In genomic region chr3:146540978-146541377, GRCh38 we compare ENCODE assay signal across 15 cellular contexts. TPM values are rescaled to one million over a fixed set of nuclear protein-coding genes. Genes with fewer than 3 reads are reported as not detected.
DNase-seq lines count a peak whose midpoint lies in the region; TF ChIP-seq lines count a peak whose summit lies in the region.
"Had no signal": no experiment of that assay in that cellular context is flagged by ENCODE, and none has a peak within 500 bp of the region (broad histone marks: within the 10 kb centered on the region; RNA-seq: fewer than 3 reads in every experiment).

No MANE protein-coding gene starts in this region.

- TF ChIP-seq POLR2A in esophagus muscularis mucosa (IDR thresholded peaks at IDR 0.05; ENCODE audit: low read depth) (no peak), lower leg skin (IDR thresholded peaks at IDR 0.05) (no peak)

- no peaks in the 10 kb centered on the region for H3K9me2 ChIP-seq in MM.1S (replicated peaks; ENCODE audit: insufficient read depth, low read length)

- H3K4me1 ChIP-seq in MM.1S (ENCODE audit: low read length) (peaks cover 39% of the 10 kb centered on the region), esophagus muscularis mucosa (peaks cover 31 to 76% (median 67%) of the 10 kb centered on the region in 4 donors), skeletal muscle satellite cell (ENCODE audit: control insufficient read depth, insufficient read depth, low read length) (peaks cover 27% of the 10 kb centered on the region)

- no peaks in the 10 kb centered on the region for H3K27me3 Mint-ChIP-seq in T-helper 1 cell treated with Interleukin-12 subunit alpha and Interleukin-12 subunit beta and Interleukin-4 antibody, amounts not matched to agents 30 μg/mL and 1 μg/mL, for 36 hours (ENCODE audit: low read depth)
- H3K27me3 Mint-ChIP-seq: IgD-negative memory B cell had no signal

- no peak for DNase-seq in T-helper 1 cell
- no peak for DNase-seq in MM.1S
- DNase-seq in esophagus muscularis mucosa (ENCODE audit: extremely low spot score), result no peak
- DNase-seq in lower leg skin (ENCODE audit: low spot score in 2 of 2), result no peak
- DNase-seq in SHP77 treated with DMSO at 0.1 percent for 48 hours (lab: John Stamatoyannopoulos, UW), result no peak
- DNase-seq in central memory CD4-positive, alpha-beta T cell, result no peak
- DNase-seq: 8988T, DMS153, NCI-H1694 treated with DMSO at 0.1 percent for 48 hours, posterior cingulate gyrus, substantia nigra had no signal

- peak overlapping the region; percentile 50 for H3K4me2 ChIP-seq in MM.1S (ENCODE audit: low read depth, low read length)
- peak overlapping the region; percentile 93 for H3K4me2 ChIP-seq in skeletal muscle satellite cell (ENCODE audit: low read length)

- H3K9ac ChIP-seq in MM.1S (ENCODE audit: low read length) (no peak overlapping the region), skeletal muscle satellite cell (ENCODE audit: low read depth, low read length) (no peak overlapping the region)

- H2AFZ ChIP-seq in MM.1S (ENCODE audit: low read length), result no peak overlapping the region

- H3K27me3 ChIP-seq in MM.1S (replicated peaks; ENCODE audit: insufficient read depth, low read length), result no peaks in the 10 kb centered on the region
- H3K27me3 ChIP-seq in esophagus muscularis mucosa, result no peaks in the 10 kb centered on the region
- no peaks in the 10 kb centered on the region for H3K27me3 ChIP-seq in skeletal muscle satellite cell (ENCODE audit: control insufficient read depth, insufficient read depth, low read length)

- H3K36me3 ChIP-seq in MM.1S (replicated peaks; ENCODE audit: insufficient read depth, low read length), result 0 out of 2 replicates have a peak, but pooled peaks cover 3% of the 10 kb centered on the region
- no peaks in the 10 kb centered on the region for H3K36me3 ChIP-seq in esophagus muscularis mucosa
- H3K36me3 ChIP-seq in skeletal muscle satellite cell (ENCODE audit: insufficient read depth, low read length), result no peaks in the 10 kb centered on the region

- peaks cover 59% of the 10 kb centered on the region for H3K4me1 Mint-ChIP-seq in T-helper 1 cell treated with Interleukin-12 subunit alpha and Interleukin-12 subunit beta and Interleukin-4 antibody, amounts not matched to agents 30 μg/mL and 1 μg/mL, for 36 hours (ENCODE audit: low read depth)

- TF ChIP-seq EP300 in esophagus muscularis mucosa (IDR thresholded peaks at IDR 0.05), result no peak

- H3K36me3 Mint-ChIP-seq in T-helper 1 cell treated with Interleukin-12 subunit alpha and Interleukin-12 subunit beta and Interleukin-4 antibody, amounts not matched to agents 30 μg/mL and 1 μg/mL, for 36 hours (ENCODE audit: low read depth), result peaks cover 40% of the 10 kb centered on the region

- peak overlapping the region; percentile 97 for H3K4me3 Mint-ChIP-seq in T-helper 1 cell treated with Interleukin-12 subunit alpha and Interleukin-12 subunit beta and Interleukin-4 antibody, amounts not matched to agents 30 μg/mL and 1 μg/mL, for 36 hours

- H3F3A ChIP-seq in MM.1S (ENCODE audit: insufficient read depth, low read length), result peaks cover 24% of the 10 kb centered on the region

- no peaks in the 10 kb centered on the region for H3K9me3 Mint-ChIP-seq in T-helper 1 cell treated with Interleukin-12 subunit alpha and Interleukin-12 subunit beta and Interleukin-4 antibody, amounts not matched to agents 30 μg/mL and 1 μg/mL, for 36 hours
- H3K9me3 Mint-ChIP-seq: IgD-negative memory B cell had no signal

- TF ChIP-seq CTCF in MM.1S (IDR thresholded peaks at IDR 0.05; ENCODE audit: low read length), result no peak
- TF ChIP-seq CTCF in esophagus muscularis mucosa (IDR thresholded peaks at IDR 0.05), result no peak
- TF ChIP-seq CTCF in lower leg skin (IDR thresholded peaks at IDR 0.05), result no peak

- peak overlapping the region; percentile 34; the same call in 1 of the 2 replicates for H3K27ac ChIP-seq in MM.1S (ENCODE audit: low read length)
- peak overlapping the region; percentile 95 to 98 (median 95) for H3K27ac ChIP-seq in esophagus muscularis mucosa (replicated peaks in 1 of 4)
- H3K27ac ChIP-seq: SK-N-MC had no signal

- intact Hi-C loops in esophagus muscularis mucosa (cut with DNase I) (loop anchor here (5.0 kb wide), 1 partner anchor 74 kb away; the partner anchor contains the start of gene PLSCR2), lower leg skin (cut with DNase I; ENCODE audit: low total_unique reads) (no loop called here)

- 84% methylated on average over 1 of the region's 1 CpG for WGBS in esophagus muscularis mucosa
- 60 to 68% methylated on average over 1 of the region's 1 CpG for WGBS in lower leg skin, 2 donors

- H3K27ac Mint-ChIP-seq in T-helper 1 cell treated with Interleukin-12 subunit alpha and Interleukin-12 subunit beta and Interleukin-4 antibody, amounts not matched to agents 30 μg/mL and 1 μg/mL, for 36 hours, result peak overlapping the region; percentile 49

- H3K4me3 ChIP-seq in MM.1S (ENCODE audit: low read length) (no peak overlapping the region), esophagus muscularis mucosa (peak overlapping the region; percentile 81 to 89 (median 86)), skeletal muscle satellite cell (ENCODE audit: low read length) (no peak overlapping the region), lower leg skin (ENCODE audit: low read depth, poor library complexity, severe bottlenecking) (no peak overlapping the region)
- H3K4me3 ChIP-seq: SK-N-MC had no signal

- H3K79me2 ChIP-seq in MM.1S (ENCODE audit: low read length), result peaks cover 67% of the 10 kb centered on the region

- H3K9me3 ChIP-seq in MM.1S (replicated peaks; ENCODE audit: insufficient read depth, low read length) (no peaks in the 10 kb centered on the region), esophagus muscularis mucosa (no peaks in the 10 kb centered on the region), skeletal muscle satellite cell (replicated peaks; ENCODE audit: low read length) (no peaks in the 10 kb centered on the region)

- H4K20me1 ChIP-seq in MM.1S (ENCODE audit: insufficient read depth, low read length), result no peaks in the 10 kb centered on the region

RNA-seq across cellular contexts. Expression of gene PLSCR1, which starts 3.4 kb away (rescaled TPM):
- total RNA-seq in esophagus muscularis mucosa, result 100 to 1,000 TPM in 1 of 4 donors, 10 to 100 TPM in 3; 40.7 to 221 (median 58.2) TPM
- total RNA-seq in skeletal muscle satellite cell (2012; rRNA removed), result 33.6 and 41.8 TPM in 2 replicates
- 10 to 100 TPM; 23.8 to 34.4 (median 26.4) TPM for total RNA-seq in lower leg skin

Comparison
In these comparisons a context has a peak if more than half of its experiments do, and no peak if none do; other contexts are left out.
1. H3K4me3 ChIP-seq: peak in esophagus muscularis mucosa (4 of 4); none in MM.1S (single experiment), skeletal muscle satellite cell (single experiment) and lower leg skin (single experiment).